In the genomic region with DNA sequence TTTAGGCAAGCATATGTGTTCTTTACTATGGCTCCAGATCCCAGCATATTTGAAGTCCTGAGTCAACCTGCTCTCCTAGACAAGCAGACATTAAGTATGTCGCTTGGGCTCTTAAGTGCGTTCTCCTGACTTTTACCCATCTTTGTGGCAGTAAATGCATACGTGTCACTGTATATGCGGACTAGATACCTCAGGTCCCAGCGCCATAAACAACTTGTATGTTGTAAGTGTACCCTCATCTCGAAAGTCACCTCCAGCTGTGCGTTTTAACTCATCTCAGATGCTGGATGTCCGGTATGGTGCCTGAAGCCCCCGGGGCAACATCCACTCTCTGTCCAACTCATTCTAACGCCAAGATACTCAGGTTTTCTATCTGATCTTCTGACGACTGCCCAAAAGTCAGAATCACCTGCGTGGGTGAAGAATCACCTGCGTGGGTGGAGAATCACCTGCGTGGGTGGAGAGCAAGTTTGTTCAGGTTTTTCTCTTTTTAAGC, we compare ENCODE assay signal across 8 cellular contexts. TPM values are rescaled to one million over a fixed set of nuclear protein-coding genes. Genes with fewer than 3 reads are reported as not detected.
DNase-seq lines count a peak whose midpoint lies in the region; ATAC-seq and TF ChIP-seq lines count a peak whose summit lies in the region.

No MANE protein-coding gene starts in this region.

- H3K4me3 ChIP-seq in GM12865 (ENCODE audit: low read depth, low read length) (peak overlapping the region; percentile 67; the same call in 1 of the 2 replicates), esophagus (ENCODE audit: low read depth in 1 of 2, low read length in 2 of 2) (peak overlapping the region; percentile 81 to 93), psoas muscle (peak overlapping the region; percentile 96)

- peak overlapping the region; percentile 97 for H3K27ac ChIP-seq in RWPE1
- no peak overlapping the region for H3K27ac ChIP-seq in esophagus (ENCODE audit: low read depth in 2 of 2, low read length in 1 of 2)
- peak overlapping the region; percentile 100 for H3K27ac ChIP-seq in psoas muscle

- ATAC-seq in psoas muscle (no peak), HG03565 (IDR thresholded peaks at IDR 0.05; ENCODE audit: unreplicated experiment) (no peak)

- H3K4me1 ChIP-seq in esophagus (ENCODE audit: control insufficient read depth in 2 of 2, insufficient read depth in 2 of 2, low read length in 1 of 2), result peaks cover 0 to 15% of the 10 kb centered on the region in 2 donors
- H3K4me1 ChIP-seq in psoas muscle, result peaks cover 28% of the 10 kb centered on the region

- CTCF ChIA-PET in RWPE1 (lab: Yijun Ruan, JAX), result no interaction called here

- POLR2A ChIA-PET in RWPE1 (lab: Yijun Ruan, JAX; ENCODE audit: low non-redundant PET), result interaction anchor here (0.7 kb wide), 1 partner anchor 11 kb away, joined by 7 read pairs; no protein-coding TSS in a partner anchor

- H3K9me3 ChIP-seq in esophagus (ENCODE audit: control insufficient read depth in 2 of 2, insufficient read depth in 1 of 2, low read depth in 1 of 2, low read length in 1 of 2) (no peaks in the 10 kb centered on the region), psoas muscle (no peaks in the 10 kb centered on the region)

- intact Hi-C loops in psoas muscle (cut with DNase I), result loop anchor here in 1 of 2 donors (5.0 kb wide), 1 partner anchor 35 kb away; the partner anchor contains the start of gene MED25

- DNase-seq in GM12865 (ENCODE audit: low read depth) (no peak), RWPE1 (ENCODE audit: low spot score) (no peak), psoas muscle (no peak), Ammon's horn (ENCODE audit: low spot score) (no peak), putamen (ENCODE audit: low spot score) (no peak)
- no peak for DNase-seq in activated CD4-positive, CD25-positive, alpha-beta regulatory T cell (lab: John Stamatoyannopoulos, UW)

- H3K27me3 ChIP-seq in esophagus (ENCODE audit: control insufficient read depth in 1 of 2, insufficient read depth in 2 of 2, low read length in 2 of 2) (no peaks in the 10 kb centered on the region), psoas muscle (ENCODE audit: insufficient read depth in 3 of 3, low read length in 2 of 3) (no peaks in the 10 kb centered on the region)

- H3K36me3 ChIP-seq in esophagus (ENCODE audit: control insufficient read depth in 2 of 2, insufficient read depth in 2 of 2, low read length in 1 of 2) (peaks cover 0 to 20% of the 10 kb centered on the region in 2 donors), psoas muscle (ENCODE audit: insufficient read depth in 1 of 2, low read depth in 1 of 2) (peaks cover 3 to 36% of the 10 kb centered on the region in 2 donors)

- no peak for TF ChIP-seq CTCF in GM12865 (IDR thresholded peaks at IDR 0.05; ENCODE audit: insufficient read depth, low read depth, low read length, missing control alignments)
- TF ChIP-seq CTCF in RWPE1 (conservative IDR thresholded peaks at IDR 0.05; ENCODE audit: low read depth), result no peak
- TF ChIP-seq CTCF in psoas muscle (IDR thresholded peaks at IDR 0.05), result no peak

- WGBS in esophagus, 2 donors, result 52 to 57% methylated on average over 14 of the region's 14 CpGs
- 62 to 70% (median 66%) methylated on average over 14 of the region's 14 CpGs for WGBS in psoas muscle, 3 donors

RNA-seq across cellular contexts. Expression of gene PTOV1, which starts 1.7 kb away (rescaled TPM):
- polyA plus RNA-seq in esophagus (10 to 100 TPM; 59.1 to 92.8 TPM), psoas muscle (100 to 1,000 TPM in 2 of 3 donors, 10 to 100 TPM in 1; 72.1 to 122 (median 106) TPM)
- 100 to 1,000 TPM in 3 of 4 donors, 10 to 100 TPM in 1; 93.2 to 189 (median 151) TPM for total RNA-seq in psoas muscle

RNA-seq across cellular contexts. Expression of gene PNKP, which starts 14.7 kb away (rescaled TPM):
- polyA plus RNA-seq in esophagus (10 to 100 TPM; 27.5 to 65.1 TPM), psoas muscle (10 to 100 TPM; 16.7 to 31.9 (median 18.2) TPM)
- total RNA-seq in psoas muscle, result 10 to 100 TPM; 20.6 to 28.2 (median 23.9) TPM

RNA-seq across cellular contexts. Expression of gene AKT1S1, which starts 24.5 kb away (rescaled TPM):
- polyA plus RNA-seq in esophagus, result 10 to 100 TPM; 33.8 to 46.9 TPM
- 10 to 100 TPM; 56.0 to 82.8 (median 57.2) TPM for total RNA-seq in psoas muscle
- 100 to 1,000 TPM in 1 of 3 donors, 10 to 100 TPM in 2; 48.0 to 103 (median 76.0) TPM for polyA plus RNA-seq in psoas muscle

RNA-seq across cellular contexts. Expression of gene TBC1D17, which starts 24.8 kb away (rescaled TPM):
- 10 to 100 TPM; 21.8 to 32.6 TPM for polyA plus RNA-seq in esophagus
- 100 to 1,000 TPM in 2 of 4 donors, 10 to 100 TPM in 2; 81.8 to 107 (median 94.8) TPM for total RNA-seq in psoas muscle
- 10 to 100 TPM; 36.3 to 62.0 (median 52.6) TPM for polyA plus RNA-seq in psoas muscle

RNA-seq across cellular contexts. Expression of gene MED25, which starts 34.6 kb away (rescaled TPM):
- polyA plus RNA-seq in esophagus (10 to 100 TPM; 27.7 to 54.9 TPM), psoas muscle (100 to 1,000 TPM in 1 of 3 donors, 10 to 100 TPM in 2; 24.5 to 125 (median 92.5) TPM)
- total RNA-seq in psoas muscle, result 10 to 100 TPM; 43.0 to 97.8 (median 69.7) TPM

Comparison
In these comparisons a context has a peak if more than half of its experiments do, and no peak if none do; other contexts are left out.
1. H3K27ac ChIP-seq: peak in RWPE1 (single experiment) and psoas muscle (single experiment); none in esophagus (0 of 2).
2. Peak in every context shown above with its lines, with median percentiles within 50 percentile points of each other: H3K4me3 ChIP-seq.